Comparison of ENCODE assay signal across 8 cellular contexts in the genomic region with DNA sequence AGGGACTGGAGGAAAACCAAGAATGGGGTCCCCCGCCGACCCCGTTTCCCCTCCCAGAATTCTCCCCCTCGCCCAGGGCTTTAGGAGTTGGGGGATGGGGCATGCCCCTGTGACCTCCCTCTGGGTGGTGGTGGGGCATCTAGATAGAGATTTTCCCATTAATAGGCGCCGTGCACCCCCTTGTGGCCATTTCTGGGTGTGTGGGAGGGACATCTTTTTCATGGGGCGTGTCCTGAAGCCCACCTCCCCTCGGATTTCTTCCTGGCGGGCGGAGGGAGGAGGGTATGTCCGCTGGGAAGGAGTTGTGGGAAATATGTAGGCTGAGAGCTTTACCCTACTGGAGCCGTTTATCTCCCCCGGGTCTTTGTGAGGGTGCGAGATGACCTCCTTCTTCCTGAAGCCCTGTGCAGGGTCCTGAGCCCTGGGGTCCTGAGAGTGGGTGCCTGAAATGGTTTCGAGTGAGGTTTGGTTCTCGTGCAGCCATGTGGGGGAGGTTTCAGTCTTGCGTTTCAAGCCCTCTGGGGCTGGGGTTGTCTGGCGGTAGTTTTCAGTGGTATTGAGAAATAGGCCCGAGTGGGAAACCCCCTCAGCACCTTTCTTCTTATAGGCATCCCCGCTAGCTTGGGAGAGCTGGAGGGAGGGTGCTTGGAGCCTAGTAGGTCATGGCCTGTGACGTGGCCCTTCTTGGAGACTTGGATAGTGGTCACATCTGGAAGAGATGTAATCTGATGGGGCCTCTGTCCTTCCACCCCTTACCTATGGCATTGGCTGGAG. TPM values are rescaled to one million over a fixed set of nuclear protein-coding genes. Genes with fewer than 3 reads are reported as not detected.
DNase-seq lines count a peak whose midpoint lies in the region; ATAC-seq, FAIRE-seq and TF ChIP-seq lines count a peak whose summit lies in the region.

No MANE protein-coding gene starts in this region.

- no peaks in the 10 kb centered on the region for H3K9me3 ChIP-seq in breast epithelium
- H3K9me3 ChIP-seq in kidney (ENCODE audit: control insufficient read depth in 1 of 2, low read length in 2 of 2), result no peaks in the 10 kb centered on the region

- no peak for TF ChIP-seq POLR2A in breast epithelium (IDR thresholded peaks at IDR 0.05)

- intact Hi-C loops in breast epithelium (cut with DNase I; ENCODE audit: low total_unique reads) (no loop called here), kidney (cut with DNase I) (no loop called here)

- H3K27me3 ChIP-seq in breast epithelium, result no peaks in the 10 kb centered on the region

- no peak for FAIRE-seq in kidney (lab: Jason Lieb, UNC)

- H3K4me3 ChIP-seq in breast epithelium (peak overlapping the region; percentile 64 to 98 (median 84)), kidney (ENCODE audit: low read length in 2 of 2) (peak overlapping the region; percentile 87 to 95)

- TF ChIP-seq CTCF in VCaP (conservative IDR thresholded peaks at IDR 0.05) (peak; percentile 75), breast epithelium (IDR thresholded peaks at IDR 0.05) (peak; percentile 62 to 74 (median 67)), kidney (IDR thresholded peaks at IDR 0.05; ENCODE audit: borderline replicate concordance, extremely low read depth, insufficient read depth) (peak; percentile 54)

- no peak for ATAC-seq in GM18502 (IDR thresholded peaks at IDR 0.05; ENCODE audit: poor library complexity, unreplicated experiment)

- H3K27ac ChIP-seq in VCaP, result peak overlapping the region; percentile 96
- peak overlapping the region; percentile 89 to 96 for H3K27ac ChIP-seq in breast epithelium
- H3K27ac ChIP-seq in kidney (ENCODE audit: low read depth in 2 of 2, low read length in 2 of 2), result peak overlapping the region; percentile 87 to 95

- DNase-seq in NCI-H1417 (lab: John Stamatoyannopoulos, UW) (peak; percentile 58 to 79 (median 68)), NCI-H1417 treated with DMSO at 0.1 percent for 48 hours (lab: John Stamatoyannopoulos, UW) (no peak), NCI-H2029 (lab: John Stamatoyannopoulos, UW) (peak; percentile 56), breast epithelium (ENCODE audit: low spot score in 2 of 2) (peak; percentile 66 to 72), kidney (no peak)
- peak; percentile 73 to 74 for DNase-seq in stimulated activated CD4-positive, alpha-beta T cell treated with anti-CD3 and anti-CD28 coated beads, Interleukin-15, amount 100 ng/mL, for 48 hours (ENCODE audit: low read depth in 2 of 2)

- H3K4me1 ChIP-seq in breast epithelium, result peaks cover 11 to 12% of the 10 kb centered on the region in 2 donors
- peaks cover 6 to 17% of the 10 kb centered on the region in 2 donors for H3K4me1 ChIP-seq in kidney (ENCODE audit: control insufficient read depth in 1 of 2, insufficient read depth in 1 of 2, low read depth in 1 of 2, low read length in 2 of 2)

- H3K36me3 ChIP-seq in breast epithelium (no peaks in the 10 kb centered on the region), kidney (ENCODE audit: control insufficient read depth in 1 of 2, insufficient read depth in 2 of 2, low read length in 2 of 2) (peaks cover 7 to 9% of the 10 kb centered on the region in 2 donors)

- peak overlapping the region; percentile 20 to 99 for H3K9ac ChIP-seq in kidney (ENCODE audit: low read length in 2 of 2)

RNA-seq across cellular contexts. Expression of a gene that starts 1.0 kb away (rescaled TPM):
- total RNA-seq in breast epithelium, result 100 to 1,000 TPM; 137 to 227 (median 154) TPM
- 119 TPM for total RNA-seq in kidney
- 131 TPM for polyA plus RNA-seq in kidney (ENCODE audit: insufficient read depth, low read depth, low replicate concordance)

RNA-seq across cellular contexts. Expression of a gene that starts 11.3 kb away (rescaled TPM):
- total RNA-seq in breast epithelium, result 1 to 10 TPM; 1.3 to 2.9 (median 1.4) TPM
- total RNA-seq in kidney, result 2.1 TPM
- polyA plus RNA-seq in kidney (ENCODE audit: insufficient read depth, low read depth, low replicate concordance), result 0.60 TPM

RNA-seq across cellular contexts. Expression of a gene that starts 12.4 kb away (rescaled TPM):
- total RNA-seq in breast epithelium (10 to 100 TPM in 1 of 3 donors, 1 to 10 TPM in 2; 5.1 to 11.7 (median 8.5) TPM), kidney (14.4 TPM)
- polyA plus RNA-seq in kidney (ENCODE audit: insufficient read depth, low read depth, low replicate concordance), result 13.5 TPM

RNA-seq across cellular contexts. Expression of a gene that starts 12.4 kb away (rescaled TPM):
- total RNA-seq in breast epithelium (100 to 1,000 TPM in 1 of 3 donors, 10 to 100 TPM in 2; 39.7 to 100 (median 52.4) TPM), kidney (84.9 TPM)
- polyA plus RNA-seq in kidney (ENCODE audit: insufficient read depth, low read depth, low replicate concordance), result 64.5 TPM

RNA-seq across cellular contexts. Expression of a gene that starts 12.8 kb away (rescaled TPM):
- 10 to 100 TPM in 1 of 3 donors, 1 to 10 TPM in 1, under 1 TPM in 1; 0.80 to 14.4 (median 2.8) TPM for total RNA-seq in breast epithelium
- total RNA-seq in kidney, result 6.0 TPM
- 2.6 TPM for polyA plus RNA-seq in kidney (ENCODE audit: insufficient read depth, low read depth, low replicate concordance)

Comparison
In these comparisons a context has a peak if more than half of its experiments do, and no peak if none do; other contexts are left out.
1. DNase-seq: peak in NCI-H1417 (3 of 3), NCI-H2029 (single experiment), breast epithelium (2 of 2) and stimulated activated CD4-positive, alpha-beta T cell treated with anti-CD3 and anti-CD28 coated beads, Interleukin-15, amount 100 ng/mL, for 48 hours (2 of 2); none in NCI-H1417 treated with DMSO at 0.1 percent for 48 hours (single experiment) and kidney (single experiment).
2. Peak in every context shown above with its lines, with median percentiles within 50 percentile points of each other: H3K27ac ChIP-seq and CTCF ChIP-seq.